Comparison of ENCODE assay signal across 8 cellular contexts in the genomic region with DNA sequence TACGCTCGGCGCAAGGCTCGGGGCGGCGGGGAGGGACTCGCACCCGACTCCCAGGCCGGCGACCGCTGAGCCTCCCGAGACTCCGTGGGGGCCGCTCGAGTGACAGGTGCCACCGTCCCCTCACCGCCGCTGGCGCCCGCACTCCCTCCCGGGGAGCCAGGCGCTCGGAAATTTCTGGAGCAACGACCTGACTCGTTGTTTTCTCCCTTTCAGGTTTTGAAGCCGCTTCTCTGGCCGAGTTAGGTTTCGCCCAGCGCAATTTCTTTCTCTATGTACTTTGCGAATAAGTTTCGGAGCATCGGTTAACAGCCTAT.
DNase-seq lines count a peak whose midpoint lies in the region; ATAC-seq, FAIRE-seq and TF ChIP-seq lines count a peak whose summit lies in the region.
"Not testable (repeated sequence)": the region's sequence is repeated elsewhere in the genome, so short reads cannot be mapped to it uniquely, and the experiment has no call there.

No MANE protein-coding gene starts in this region.

- TF ChIP-seq CTCF in brain (conservative IDR thresholded peaks at IDR 0.05) = not testable (repeated sequence)

- not testable (repeated sequence) for H3K27me3 ChIP-seq in BLaER1 treated with 17β-estradiol and CSF1 and Interleukin-3, amounts not matched to agents 10 nM and 100 nM

- H3K36me3 Mint-ChIP-seq in brain = peaks cover 40% of the 10 kb centered on the region
- not testable (repeated sequence) for H3K36me3 Mint-ChIP-seq in natural killer cell treated with Interleukin-12 subunit alpha and Interleukin-12 subunit beta and Interleukin-15 and Interleukin-18, amount 100 ng/mL, for 72 hours

- not testable (repeated sequence) for TF ChIP-seq POLR2A in H54 (IDR thresholded peaks at IDR 0.05; ENCODE audit: low read depth, low read length)

- ATAC-seq in natural killer cell treated with Interleukin-12 subunit alpha and Interleukin-12 subunit beta and Interleukin-15 and Interleukin-18, amount 100 ng/mL, for 72 hours = not testable (repeated sequence)

- H3K4me1 Mint-ChIP-seq in brain = peaks cover 39% of the 10 kb centered on the region
- H3K4me1 Mint-ChIP-seq in natural killer cell treated with Interleukin-12 subunit alpha and Interleukin-12 subunit beta and Interleukin-15 and Interleukin-18, amount 100 ng/mL, for 72 hours (ENCODE audit: low read depth in 2 of 2) = peaks cover 9 to 12% of the 10 kb centered on the region in 2 donors

- peak overlapping the region; percentile 74 to 85 (median 81) for H3K27ac ChIP-seq in BLaER1 treated with 17β-estradiol and CSF1 and Interleukin-3, amounts not matched to agents 10 nM and 100 nM

- FAIRE-seq in H54 (lab: Jason Lieb, UNC) = peak; percentile 88

- H4K20me1 ChIP-seq in BLaER1 treated with 17β-estradiol and CSF1 and Interleukin-3, amounts not matched to agents 10 nM and 100 nM = peaks cover 0 to 14% (median 0%) of the 10 kb centered on the region in 11 experiments; a peak in 4 of 22 replicates

- H3K36me3 ChIP-seq in BLaER1 treated with 17β-estradiol and CSF1 and Interleukin-3, amounts not matched to agents 10 nM and 100 nM = peaks cover 8 to 28% (median 21%) of the 10 kb centered on the region in 11 experiments; a peak in 18 of 22 replicates

- peak; percentile 8 for DNase-seq in H54 (ENCODE audit: insufficient read length, low spot score)
- peak; percentile 18 for DNase-seq in NCI-H1105 treated with DMSO at 0.1 percent for 48 hours (lab: John Stamatoyannopoulos, UW)
- DNase-seq in activated CD4-positive, alpha-beta T cell treated with anti-CD3 and anti-CD28 coated beads for 48 hours = peak; percentile 46
- peak; percentile 79 for DNase-seq in cardiac septum (ENCODE audit: low spot score)
- DNase-seq in natural killer cell treated with Interleukin-12 subunit alpha and Interleukin-12 subunit beta and Interleukin-15 and Interleukin-18, amount 100 ng/mL, for 72 hours (ENCODE audit: low spot score) = not testable (repeated sequence)
- DNase-seq in stimulated activated CD8-positive, alpha-beta memory T cell treated with anti-CD3 and anti-CD28 coated beads, Interleukin-15, amount 100 ng/mL, for 24 hours (ENCODE audit: low read depth) = peak; percentile 8

- not testable (repeated sequence) for H3K9me3 ChIP-seq in BLaER1 treated with 17β-estradiol and CSF1 and Interleukin-3, amounts not matched to agents 10 nM and 100 nM (replicated peaks in 1 of 11)

- intact Hi-C loops in cardiac septum (cut with DNase I) = loop anchor here (1.0 kb wide), 1 partner anchor 63 kb away; no protein-coding TSS in a partner anchor

- not testable (repeated sequence) for H3K27me3 Mint-ChIP-seq in brain; natural killer cell treated with Interleukin-12 subunit alpha and Interleukin-12 subunit beta and Interleukin-15 and Interleukin-18, amount 100 ng/mL, for 72 hours

- peak overlapping the region; percentile 63 to 93 (median 89) for H3K27ac Mint-ChIP-seq in brain
- peak overlapping the region; percentile 91 to 96 for H3K27ac Mint-ChIP-seq in natural killer cell treated with Interleukin-12 subunit alpha and Interleukin-12 subunit beta and Interleukin-15 and Interleukin-18, amount 100 ng/mL, for 72 hours

- H3K9me3 Mint-ChIP-seq in brain; natural killer cell treated with Interleukin-12 subunit alpha and Interleukin-12 subunit beta and Interleukin-15 and Interleukin-18, amount 100 ng/mL, for 72 hours: not testable (repeated sequence)

- peak overlapping the region; percentile 82 to 91 (median 90) for H3K4me3 Mint-ChIP-seq in brain
- peak overlapping the region; percentile 98 for H3K4me3 Mint-ChIP-seq in natural killer cell treated with Interleukin-12 subunit alpha and Interleukin-12 subunit beta and Interleukin-15 and Interleukin-18, amount 100 ng/mL, for 72 hours

- H3K4me2 ChIP-seq in BLaER1 treated with 17β-estradiol and CSF1 and Interleukin-3, amounts not matched to agents 10 nM and 100 nM = peak overlapping the region; percentile 80 to 93 (median 83)

- H3K9ac ChIP-seq in BLaER1 treated with 17β-estradiol and CSF1 and Interleukin-3, amounts not matched to agents 10 nM and 100 nM = peak overlapping the region; percentile 82 to 94 (median 86)

- H3K4me3 ChIP-seq in BLaER1 treated with 17β-estradiol and CSF1 and Interleukin-3, amounts not matched to agents 10 nM and 100 nM = peak overlapping the region; percentile 81 to 95 (median 84)

- H3K4me1 ChIP-seq in BLaER1 treated with 17β-estradiol and CSF1 and Interleukin-3, amounts not matched to agents 10 nM and 100 nM = peaks cover 12 to 18% (median 17%) of the 10 kb centered on the region in 10 experiments
